1 cellular context compared by ENCODE assay signal in the genomic region with DNA sequence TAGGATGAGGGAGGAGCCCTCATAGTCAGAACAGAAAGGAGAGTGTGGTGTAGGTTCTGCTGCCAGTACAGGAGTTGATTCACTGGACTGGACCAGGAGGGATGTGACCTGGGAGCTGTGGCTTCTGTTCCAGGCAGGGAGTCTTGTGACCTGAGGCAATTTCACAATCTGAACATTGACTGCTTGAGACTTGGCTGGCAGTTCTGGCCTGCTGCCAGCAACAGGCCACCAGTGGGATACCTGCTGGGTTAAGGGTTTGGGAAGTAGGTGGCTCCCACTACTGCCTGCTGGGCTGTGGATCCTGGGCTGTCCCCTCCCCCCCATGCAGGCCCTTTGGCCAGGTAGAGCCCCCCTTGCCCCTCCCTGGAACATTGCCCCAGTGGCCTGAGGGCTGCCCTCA.
TF ChIP-seq lines count a peak whose summit lies in the region.

No MANE protein-coding gene starts in this region.

TF ChIP-seq in Ishikawa, 13 proteins besides CTCF, POLR2A, EP300 and RAD21 (continued from another document):
- TF ChIP-seq, protein P1, sequence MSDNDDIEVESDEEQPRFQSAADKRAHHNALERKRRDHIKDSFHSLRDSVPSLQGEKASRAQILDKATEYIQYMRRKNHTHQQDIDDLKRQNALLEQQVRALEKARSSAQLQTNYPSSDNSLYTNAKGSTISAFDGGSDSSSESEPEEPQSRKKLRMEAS (IDR thresholded peaks at IDR 0.05) = no peak
